Comparison of ENCODE assay signal across 10 cellular contexts in the genomic region with DNA sequence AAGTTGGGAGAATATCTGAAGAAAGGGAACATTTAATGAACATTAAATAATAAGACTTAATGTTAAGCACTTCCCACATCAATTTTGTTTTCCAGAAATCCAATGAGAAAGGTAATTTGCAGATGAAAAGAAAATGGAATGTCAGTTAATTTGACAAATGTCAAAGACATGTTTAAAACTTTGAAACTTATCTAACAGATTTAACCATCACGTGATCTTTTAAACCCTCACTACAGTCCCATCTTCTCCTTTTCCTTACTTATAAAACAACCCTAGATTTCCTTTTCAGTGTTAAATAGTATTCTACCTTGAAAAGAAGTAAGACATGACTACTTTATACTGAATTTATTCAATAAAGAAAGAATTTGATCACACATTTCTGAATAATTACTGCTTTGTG.
"Had no signal": no experiment of that assay in that cellular context is flagged by ENCODE, and none has a peak within 500 bp of the region (broad histone marks: within the 10 kb centered on the region; RNA-seq: fewer than 3 reads in every experiment).

No MANE protein-coding gene starts in this region.

- H2AFZ ChIP-seq: GM23248, GM23338 had no signal

- FAIRE-seq: H1, H54 had no signal

- H3K4me1 ChIP-seq: HAP-1 had no signal

- H3K27ac ChIP-seq: GM23248 had no signal

- DNase-seq: GM23248, GOT3, H7, H9, HCEC 1CT, HFFc6 had no signal

- H3K4me2 ChIP-seq: GM23338 had no signal

- ATAC-seq: GM23338 had no signal

- H3K4me3 ChIP-seq: GM23248, GM23338, HAP-1 had no signal

- H3K9me3 ChIP-seq: HAP-1 had no signal

- H3K9ac ChIP-seq: GM23248 had no signal

- H3K36me3 ChIP-seq: HAP-1 had no signal
